1 cellular context compared by ENCODE assay signal in genomic region chr15:80985976-80986375, GRCh38.
TF ChIP-seq lines count a peak whose summit lies in the region.

No MANE protein-coding gene starts in this region.

TF ChIP-seq in SK-N-SH, 30 proteins besides CTCF, POLR2A, EP300 and RAD21 (continued from another document):
- TF ChIP-seq IRF3 (IDR thresholded peaks at IDR 0.05; ENCODE audit: low read depth, low read length) = no peak
- TF ChIP-seq FOXM1 (IDR thresholded peaks at IDR 0.05; ENCODE audit: low read depth) = no peak
- no peak for TF ChIP-seq JUND (IDR thresholded peaks at IDR 0.05)
- no peak for TF ChIP-seq SMC3 (IDR thresholded peaks at IDR 0.05; ENCODE audit: low read depth, low read length)
- no peak for TF ChIP-seq MAX (IDR thresholded peaks at IDR 0.05; ENCODE audit: low read depth)
- TF ChIP-seq MXI1 (IDR thresholded peaks at IDR 0.05; ENCODE audit: low read depth, low read length) = no peak
- TF ChIP-seq YY1 (IDR thresholded peaks at IDR 0.05; ENCODE audit: low read depth) = no peak
